8 cellular contexts compared by ENCODE assay signal in the genomic region with DNA sequence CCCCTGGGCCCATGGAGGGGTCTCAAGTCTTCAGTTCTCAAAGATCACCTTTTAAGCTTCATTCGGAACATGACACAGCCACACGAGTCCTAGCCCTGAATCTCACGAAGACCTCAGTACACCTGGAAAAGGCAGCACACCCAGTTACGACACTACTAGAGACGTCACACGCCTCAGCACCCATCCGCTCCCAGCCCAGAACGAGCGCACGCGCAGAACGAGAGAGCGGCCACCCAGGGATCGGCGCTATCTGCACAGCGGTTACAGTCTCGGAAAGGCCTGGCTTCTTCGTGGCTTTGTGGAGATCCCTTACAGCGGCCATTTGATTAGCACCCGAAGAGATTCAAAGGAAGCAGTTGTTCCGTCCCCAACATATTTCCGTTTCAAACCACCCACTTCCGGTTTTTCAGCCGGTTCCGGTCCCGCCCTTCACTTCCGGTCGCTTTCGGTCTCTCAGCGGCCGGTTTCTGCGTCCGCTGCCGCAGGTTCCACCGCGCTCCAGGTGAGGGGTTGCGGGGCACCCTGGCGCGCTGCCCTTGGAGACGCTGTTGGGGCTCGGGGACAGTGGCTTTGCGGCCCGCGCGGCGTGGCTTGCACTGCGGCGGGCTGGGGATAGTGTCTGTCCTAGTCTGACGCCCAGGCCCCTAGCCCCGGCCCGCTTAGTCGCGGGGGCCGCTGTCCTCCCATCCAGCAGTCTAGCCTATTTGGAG. TPM values are rescaled to one million over a fixed set of nuclear protein-coding genes. Genes with fewer than 3 reads are reported as not detected.
DNase-seq lines count a peak whose midpoint lies in the region; ATAC-seq, FAIRE-seq and TF ChIP-seq lines count a peak whose summit lies in the region.

A gene with protein sequence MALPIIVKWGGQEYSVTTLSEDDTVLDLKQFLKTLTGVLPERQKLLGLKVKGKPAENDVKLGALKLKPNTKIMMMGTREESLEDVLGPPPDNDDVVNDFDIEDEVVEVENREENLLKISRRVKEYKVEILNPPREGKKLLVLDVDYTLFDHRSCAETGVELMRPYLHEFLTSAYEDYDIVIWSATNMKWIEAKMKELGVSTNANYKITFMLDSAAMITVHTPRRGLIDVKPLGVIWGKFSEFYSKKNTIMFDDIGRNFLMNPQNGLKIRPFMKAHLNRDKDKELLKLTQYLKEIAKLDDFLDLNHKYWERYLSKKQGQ (plus strand): TSS at position 432 of the 710 bp plus-strand sequence. CDS start 5,626 bp downstream, outside the sequence.

- no peaks in the 10 kb centered on the region; a peak in 3 of 7 replicates for H3K4me1 ChIP-seq in H1 (replicated peaks in 1 of 4; ENCODE audit: control insufficient read depth in 3 of 4, insufficient read depth in 4 of 4, low read length in 3 of 4)
- H3K4me1 ChIP-seq in mesenchymal stem cell (ENCODE audit: control insufficient read depth, insufficient read depth, low read depth, low read length): peaks cover 2% of the 10 kb centered on the region

- H3K4me2 ChIP-seq in H1 (ENCODE audit: insufficient read depth in 1 of 2, low read depth in 2 of 2, low read length in 2 of 2): peak within 1 kb of the TSS; percentile 68 to 99
- H3K4me2 ChIP-seq in mesenchymal stem cell (ENCODE audit: low read length, poor library complexity, severe bottlenecking): peak within 1 kb of the TSS; percentile 89

- TF ChIP-seq CTCF in H1 (IDR thresholded peaks at IDR 0.05; ENCODE audit: control extremely low read depth in 1 of 3, insufficient read depth in 1 of 3, low read depth in 1 of 3, low read length in 3 of 3): no peak

- H2BK12ac ChIP-seq in H1 (ENCODE audit: low read depth, low read length) (no peak within 1 kb of the TSS), mesenchymal stem cell (ENCODE audit: low read length in 2 of 2) (no peak within 1 kb of the TSS)

- peaks cover 0 to 28% of the 10 kb centered on the region in 2 experiments; a peak in 2 of 4 replicates for H3K79me2 ChIP-seq in H1 (ENCODE audit: control insufficient read depth in 1 of 2, insufficient read depth in 2 of 2, low read length in 2 of 2)

- H3K56ac ChIP-seq in H1 (replicated peaks; ENCODE audit: insufficient read length, low read depth, low read length): peak within 1 kb of the TSS; percentile 92

- H4K5ac ChIP-seq in H1 (ENCODE audit: insufficient read length, low read depth, low read length): peak within 1 kb of the TSS; percentile 93

- no peak within 1 kb of the TSS for H2BK120ac ChIP-seq in H1 (replicated peaks; ENCODE audit: low read depth, low read length)
- no peak within 1 kb of the TSS for H2BK120ac ChIP-seq in mesenchymal stem cell (ENCODE audit: low read depth, low read length)

- DNase-seq in COLO829 (ENCODE audit: low spot score) (peak; percentile 58), HT1080 (ENCODE audit: low read depth) (peak; percentile 83), NOMO-1 treated with dmso at 0.1 percent for 144 hours (lab: John Stamatoyannopoulos, UW; ENCODE audit: unreplicated experiment) (peak; percentile 84), H1 (ENCODE audit: low read depth in 1 of 2, low spot score in 2 of 2) (peak; percentile 31 to 83), mesenchymal stem cell (peak; percentile 88)
- peak; percentile 56 to 67 (median 59) for DNase-seq in activated CD8-positive, alpha-beta memory T cell treated with anti-CD3 and anti-CD28 coated beads for 48 hours (ENCODE audit: low read depth in 2 of 3, low spot score in 2 of 3)
- peak; percentile 67 for DNase-seq in stimulated activated CD8-positive, alpha-beta memory T cell treated with anti-CD3 and anti-CD28 coated beads, Interleukin-12 subunit alpha, Interleukin-12 subunit beta, amount 100 ng/mL, for 4 hours (ENCODE audit: low read depth)

- H3K36me3 ChIP-seq in H1 (ENCODE audit: control insufficient read depth in 2 of 4, insufficient read depth in 4 of 4, low read length in 3 of 4) (no peaks in the 10 kb centered on the region), mesenchymal stem cell (ENCODE audit: control insufficient read depth in 1 of 2, insufficient read depth in 2 of 2, low read depth in 1 of 2, low read length in 2 of 2) (peaks cover 0 to 6% of the 10 kb centered on the region in 2 experiments)

- ATAC-seq in GM21367 (IDR thresholded peaks at IDR 0.05; ENCODE audit: unreplicated experiment): peak; percentile 92

- H3K27me3 ChIP-seq in H1 (replicated peaks in 1 of 4; ENCODE audit: control insufficient read depth in 3 of 4, extremely low read depth in 1 of 4, insufficient read depth in 3 of 4, low read length in 3 of 4): peaks cover 0 to 1% (median 0%) of the 10 kb centered on the region in 4 experiments; a peak in 2 of 7 replicates
- H3K27me3 ChIP-seq in mesenchymal stem cell (ENCODE audit: control insufficient read depth in 1 of 2, insufficient read depth in 1 of 2, low read length in 2 of 2): no peaks in the 10 kb centered on the region

- TF ChIP-seq EP300 in H1 (IDR thresholded peaks at IDR 0.05; ENCODE audit: borderline replicate concordance in 1 of 2, low read depth in 2 of 2, low read length in 2 of 2): no peak

- H3K23ac ChIP-seq in H1 (ENCODE audit: insufficient read length) (no peak within 1 kb of the TSS), mesenchymal stem cell (ENCODE audit: low read length in 2 of 2) (peak within 1 kb of the TSS in 1 of 2 experiments; percentile 67)

- H3K9ac ChIP-seq in H1 (replicated peaks in 1 of 4; ENCODE audit: extremely low read depth in 1 of 4, low read depth in 3 of 4, low read length in 3 of 4) (peak within 1 kb of the TSS; percentile 77 to 95 (median 86)), mesenchymal stem cell (ENCODE audit: low read length) (peak within 1 kb of the TSS; percentile 96)

- H2BK15ac ChIP-seq in H1 (ENCODE audit: low read length) (no peak within 1 kb of the TSS), mesenchymal stem cell (ENCODE audit: low read depth, poor library complexity, severe bottlenecking) (no peak within 1 kb of the TSS)

- H3K27ac ChIP-seq in H1 (ENCODE audit: low read depth, low read length) (peak within 1 kb of the TSS; percentile 90), mesenchymal stem cell (ENCODE audit: low read length, poor library complexity, severe bottlenecking) (peak within 1 kb of the TSS; percentile 72)

- H2AK5ac ChIP-seq in H1 (ENCODE audit: low read depth, low read length): no peak within 1 kb of the TSS; the same call in 1 of the 2 replicates
- no peak within 1 kb of the TSS for H2AK5ac ChIP-seq in mesenchymal stem cell (ENCODE audit: low read length, severe bottlenecking)

- peak in 1 of 2 experiments; percentile 82; a peak in 2 of 3 replicates for TF ChIP-seq POLR2A in H1 (IDR thresholded peaks at IDR 0.05; ENCODE audit: control extremely low read depth in 1 of 2, low read depth in 2 of 2, low read length in 2 of 2)

- peak within 1 kb of the TSS; percentile 6 for H3K4ac ChIP-seq in H1 (replicated peaks; ENCODE audit: insufficient read length, low read depth, low read length)
- peak within 1 kb of the TSS; percentile 50 to 92 for H3K4ac ChIP-seq in mesenchymal stem cell (ENCODE audit: low read depth in 1 of 2, low read length in 2 of 2)

- H3K23me2 ChIP-seq in H1 (ENCODE audit: low read depth, low read length): peaks cover 5% of the 10 kb centered on the region

- no peak within 1 kb of the TSS for H2BK20ac ChIP-seq in H1 (ENCODE audit: low read length)

- CTCF ChIA-PET in H1 (lab: Charles Lee; ENCODE audit: partially characterized antibody): no interaction called here

- H4K20me1 ChIP-seq in H1 (replicated peaks in 1 of 2; ENCODE audit: control insufficient read depth in 1 of 2, insufficient read depth in 2 of 2, low read length in 2 of 2): peaks cover 0 to 2% of the 10 kb centered on the region in 2 experiments

- H3K18ac ChIP-seq in H1 (ENCODE audit: extremely low read depth, low read length) (peak within 1 kb of the TSS; percentile 79), mesenchymal stem cell (ENCODE audit: low read depth in 1 of 2, low read length in 2 of 2) (peak within 1 kb of the TSS; percentile 88 to 98)

- WGBS in H1 (ENCODE audit: extremely low coverage in 1 of 2, insufficient coverage in 1 of 2, insufficient read length in 1 of 2, insufficient replicate concordance in 2 of 2, low coverage in 1 of 2, low lambda C conversion rate in 2 of 2, missing lambda C conversion rate in 1 of 2), 2 experiments: 1% methylated on average over 54 of the region's 54 CpGs; no CpG with 5 or more reads in 1 of the 2 experiments
- whole genome bisulfite sequencing in mesenchymal stem cell: under 1% methylated on average over 54 of the region's 54 CpGs

- H3K4me3 ChIP-seq in H1 (ENCODE audit: extremely low read depth in 1 of 4, insufficient read depth in 2 of 4, low read depth in 3 of 4, low read length in 4 of 4) (peak within 1 kb of the TSS; percentile 88 to 99 (median 97)), mesenchymal stem cell (ENCODE audit: insufficient read depth in 1 of 2, low read depth in 1 of 2, low read length in 2 of 2) (peak within 1 kb of the TSS; percentile 88 to 95)

- peak within 1 kb of the TSS; percentile 99 for H2AFZ ChIP-seq in H1 (ENCODE audit: low read length)
- peak within 1 kb of the TSS; percentile 84 for H2AFZ ChIP-seq in mesenchymal stem cell (ENCODE audit: low read depth, low read length)

- H3K79me1 ChIP-seq in H1 (ENCODE audit: low read depth, low read length) (peaks cover 3% of the 10 kb centered on the region; the same call in 1 of the 2 replicates), mesenchymal stem cell (replicated peaks; ENCODE audit: low read length, poor library complexity, severe bottlenecking) (peaks cover 12% of the 10 kb centered on the region)

- no peak for FAIRE-seq in H1 (lab: Jason Lieb, UNC)

- peak within 1 kb of the TSS; percentile 94 for H4K8ac ChIP-seq in H1 (ENCODE audit: extremely low read depth, insufficient read depth, low read length)
- H4K8ac ChIP-seq in mesenchymal stem cell (ENCODE audit: low read length): peak within 1 kb of the TSS; percentile 84

- no peak for TF ChIP-seq RAD21 in H1 (IDR thresholded peaks at IDR 0.05 in 1 of 2, conservative IDR thresholded peaks at IDR 0.05 in 1 of 2; ENCODE audit: low read depth in 2 of 2, low read length in 2 of 2)

- POLR2A ChIA-PET in H1 (lab: Charles Lee; ENCODE audit: partially characterized antibody): interaction anchor here (0.9 to 1.0 kb wide), 2 partner anchors 17 to 54 kb away, joined by 3 read pairs; no protein-coding TSS in a partner anchor

- peak within 1 kb of the TSS; percentile 57 for H2BK5ac ChIP-seq in H1 (ENCODE audit: low read depth, low read length)
- H2BK5ac ChIP-seq in mesenchymal stem cell (ENCODE audit: low read depth, low read length, poor library complexity, severe bottlenecking): no peak within 1 kb of the TSS

- peak within 1 kb of the TSS; percentile 96 for H4K91ac ChIP-seq in H1 (replicated peaks; ENCODE audit: insufficient read length, low read length)
- peak within 1 kb of the TSS; percentile 98 for H4K91ac ChIP-seq in mesenchymal stem cell (ENCODE audit: low read length)

- H3K14ac ChIP-seq in H1 (ENCODE audit: insufficient read length) (peak within 1 kb of the TSS; percentile 99), mesenchymal stem cell (ENCODE audit: low read length in 2 of 2) (peak within 1 kb of the TSS in 1 of 2 experiments; percentile 84)

- H3K9me3 ChIP-seq in H1 (ENCODE audit: insufficient read depth in 2 of 2, low read depth in 1 of 2, low read length in 1 of 2) (peaks cover 0 to 3% of the 10 kb centered on the region in 2 experiments; a peak in 1 of 4 replicates), mesenchymal stem cell (ENCODE audit: control insufficient read depth, low read length) (no peaks in the 10 kb centered on the region)

RNA-seq across cellular contexts. Expression of the gene that starts here (rescaled TPM):
- total RNA-seq in HT1080 (2014; rRNA removed; shearing (Covaris generic)): 30.1 and 35.8 TPM in 2 replicates
- 41.7 and 52.5 TPM in 2 replicates for polyA plus RNA-seq in HT1080 (2015; cell fraction: cytosol; rRNA removed)
- 48.3 and 52.0 TPM in 2 replicates for polyA plus RNA-seq in HT1080 (2015; cell fraction: nucleus; rRNA removed)
- 40.9 and 43.0 TPM in 2 replicates for total RNA-seq in H1 (2021; fragmentation: NEBNext Ultra II Directional; extraction: Animal tissue kit (Norgen Biotek cat#: 25700))
- 6.8 and 13.0 TPM in 2 replicates for polyA plus RNA-seq in H1 (2011; rRNA removed)
- 19.4 TPM for polyA plus RNA-seq in H1 (2011; cell fraction: cytosol; rRNA removed)
- 2.9 TPM for polyA plus RNA-seq in H1 (2011; cell fraction: nucleus; rRNA removed)
- 13.5 to 35.1 TPM (median 17.8 TPM) in 4 replicates for polyA plus RNA-seq in H1 (2012, experiment 1 of 2)
- 2.8 TPM for polyA plus RNA-seq in H1 (2012, experiment 2 of 2)
- 53.3 TPM for polyA plus RNA-seq in H1 (2013, experiment 1 of 2)
- 48.0 TPM for polyA plus RNA-seq in H1 (2013, experiment 2 of 2)
- polyA minus RNA-seq in H1 (2011; rRNA and poly(A)+ RNA removed): 5.2 and 7.4 TPM in 2 replicates
- 7.0 TPM for polyA minus RNA-seq in H1 (2011; cell fraction: cytosol; rRNA and poly(A)+ RNA removed)
- polyA minus RNA-seq in H1 (2011; cell fraction: nucleus; rRNA and poly(A)+ RNA removed): 10.5 TPM
- 47.9 TPM for polyA plus RNA-seq in mesenchymal stem cell (2013, experiment 1 of 2)
- polyA plus RNA-seq in mesenchymal stem cell (2013, experiment 2 of 2): 52.3 TPM

Comparison
In these comparisons a context has a peak if more than half of its experiments do, and no peak if none do; other contexts are left out.
1. Peak in every context shown above with its lines: DNase-seq, ATAC-seq, H3K4me3 ChIP-seq and H3K27ac ChIP-seq.